Comparison of ENCODE assay signal across 10 cellular contexts in genomic region chr15:92393287-92393993, GRCh38. TPM values are rescaled to one million over a fixed set of nuclear protein-coding genes. Genes with fewer than 3 reads are reported as not detected.
DNase-seq lines count a peak whose midpoint lies in the region; ATAC-seq lines count a peak whose summit lies in the region.
"Had no signal": no experiment of that assay in that cellular context is flagged by ENCODE, and none has a peak within 500 bp of the region (broad histone marks: within the 10 kb centered on the region; RNA-seq: fewer than 3 reads in every experiment).

Gene ST8SIA2 (plus strand): TSS chr15:92393881. CDS start chr15:92394065, 184 bp downstream.

- no peaks in the 10 kb centered on the region for H3K9me3 ChIP-seq in skeletal muscle satellite cell (replicated peaks; ENCODE audit: low read length)

- DNase-seq in DMS153 treated with DMSO at 0.1 percent for 48 hours (lab: John Stamatoyannopoulos, UW; ENCODE audit: unreplicated experiment) (peak; percentile 1), DMS153 (lab: John Stamatoyannopoulos, UW) (no peak), RPMI7951 (ENCODE audit: low read depth) (peak; percentile 68), Right ventricle myocardium superior (no peak), NCI-H1436 (lab: John Stamatoyannopoulos, UW) (no peak)
- DNase-seq: activated CD8-positive, alpha-beta memory T cell treated with anti-CD3 and anti-CD28 coated beads, Interleukin-2, amount 50 U/mL, for 4 hours; naive B cell had no signal

- H3K9ac ChIP-seq in skeletal muscle satellite cell (ENCODE audit: low read depth, low read length) = peak within 1 kb of the TSS; percentile 64

- peak; percentile 78 for ATAC-seq in Right ventricle myocardium superior (ENCODE audit: poor library complexity)
- ATAC-seq in GM21717 (IDR thresholded peaks at IDR 0.05; ENCODE audit: unreplicated experiment) = no peak
- no peak for ATAC-seq in HG02973 (IDR thresholded peaks at IDR 0.05; ENCODE audit: unreplicated experiment)

- no peaks in the 10 kb centered on the region for H3K4me1 ChIP-seq in skeletal muscle satellite cell (ENCODE audit: control insufficient read depth, insufficient read depth, low read length)

- H3K36me3 ChIP-seq in skeletal muscle satellite cell (ENCODE audit: insufficient read depth, low read length) = no peaks in the 10 kb centered on the region

- H3K4me2 ChIP-seq in skeletal muscle satellite cell (ENCODE audit: low read length) = peak within 1 kb of the TSS; percentile 79

- H3K4me3 ChIP-seq in skeletal muscle satellite cell (ENCODE audit: low read length) = peak within 1 kb of the TSS; percentile 70

- intact Hi-C loops in Right ventricle myocardium superior (cut with DNase I) = no loop called here

- peaks cover 25% of the 10 kb centered on the region for H3K27me3 ChIP-seq in skeletal muscle satellite cell (ENCODE audit: control insufficient read depth, insufficient read depth, low read length)

RNA-seq across cellular contexts. Expression of gene ST8SIA2, which starts in this region (rescaled TPM):
- total RNA-seq in RPMI7951 (2014; rRNA removed; shearing (Covaris generic)) = 15.1 and 20.4 TPM in 2 replicates
- 2.0 TPM for total RNA-seq in Right ventricle myocardium superior
- total RNA-seq in skeletal muscle satellite cell (2012; rRNA removed) = 3.5 TPM in 1 of 2 replicates, not detected in the other

Comparison
In these comparisons a context has a peak if more than half of its experiments do, and no peak if none do; other contexts are left out.
1. DNase-seq: peak in DMS153 treated with DMSO at 0.1 percent for 48 hours (single experiment) and RPMI7951 (single experiment); none in DMS153 (single experiment), Right ventricle myocardium superior (single experiment) and NCI-H1436 (single experiment).